1 cellular context compared by ENCODE assay signal in the genomic region with DNA sequence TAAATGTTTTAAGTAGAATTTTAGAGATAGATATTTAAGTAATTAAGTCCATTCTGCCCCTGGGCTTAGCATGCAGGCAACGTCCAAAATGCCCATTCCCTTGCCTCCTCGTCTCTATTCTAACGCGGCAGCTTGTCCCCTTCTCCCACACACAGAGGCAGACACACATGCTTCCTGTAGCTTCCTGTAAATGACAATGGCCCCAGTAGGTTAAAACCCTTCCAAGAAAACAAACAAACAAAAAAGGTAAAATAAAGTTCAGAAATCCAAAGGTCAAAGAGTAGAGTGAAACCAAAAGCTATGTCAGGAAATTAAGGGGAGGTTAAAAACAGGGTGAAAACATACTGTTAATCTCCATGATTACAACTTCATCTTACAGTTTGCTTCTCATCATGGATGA.
TF ChIP-seq lines count a peak whose summit lies in the region.

No MANE protein-coding gene starts in this region.

TF ChIP-seq in HepG2, 621 proteins besides CTCF, POLR2A, EP300 and RAD21 (continued from another document):
- TF ChIP-seq, protein P1, sequence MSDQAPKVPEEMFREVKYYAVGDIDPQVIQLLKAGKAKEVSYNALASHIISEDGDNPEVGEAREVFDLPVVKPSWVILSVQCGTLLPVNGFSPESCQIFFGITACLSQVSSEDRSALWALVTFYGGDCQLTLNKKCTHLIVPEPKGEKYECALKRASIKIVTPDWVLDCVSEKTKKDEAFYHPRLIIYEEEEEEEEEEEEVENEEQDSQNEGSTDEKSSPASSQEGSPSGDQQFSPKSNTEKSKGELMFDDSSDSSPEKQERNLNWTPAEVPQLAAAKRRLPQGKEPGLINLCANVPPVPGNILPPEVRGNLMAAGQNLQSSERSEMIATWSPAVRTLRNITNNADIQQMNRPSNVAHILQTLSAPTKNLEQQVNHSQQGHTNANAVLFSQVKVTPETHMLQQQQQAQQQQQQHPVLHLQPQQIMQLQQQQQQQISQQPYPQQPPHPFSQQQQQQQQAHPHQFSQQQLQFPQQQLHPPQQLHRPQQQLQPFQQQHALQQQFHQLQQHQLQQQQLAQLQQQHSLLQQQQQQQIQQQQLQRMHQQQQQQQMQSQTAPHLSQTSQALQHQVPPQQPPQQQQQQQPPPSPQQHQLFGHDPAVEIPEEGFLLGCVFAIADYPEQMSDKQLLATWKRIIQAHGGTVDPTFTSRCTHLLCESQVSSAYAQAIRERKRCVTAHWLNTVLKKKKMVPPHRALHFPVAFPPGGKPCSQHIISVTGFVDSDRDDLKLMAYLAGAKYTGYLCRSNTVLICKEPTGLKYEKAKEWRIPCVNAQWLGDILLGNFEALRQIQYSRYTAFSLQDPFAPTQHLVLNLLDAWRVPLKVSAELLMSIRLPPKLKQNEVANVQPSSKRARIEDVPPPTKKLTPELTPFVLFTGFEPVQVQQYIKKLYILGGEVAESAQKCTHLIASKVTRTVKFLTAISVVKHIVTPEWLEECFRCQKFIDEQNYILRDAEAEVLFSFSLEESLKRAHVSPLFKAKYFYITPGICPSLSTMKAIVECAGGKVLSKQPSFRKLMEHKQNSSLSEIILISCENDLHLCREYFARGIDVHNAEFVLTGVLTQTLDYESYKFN (CRISPR knock-in tag; conservative IDR thresholded peaks at IDR 0.05): 0 out of 2 replicates have a peak, but pooled peaks have one; percentile 16
- TF ChIP-seq, protein P2, sequence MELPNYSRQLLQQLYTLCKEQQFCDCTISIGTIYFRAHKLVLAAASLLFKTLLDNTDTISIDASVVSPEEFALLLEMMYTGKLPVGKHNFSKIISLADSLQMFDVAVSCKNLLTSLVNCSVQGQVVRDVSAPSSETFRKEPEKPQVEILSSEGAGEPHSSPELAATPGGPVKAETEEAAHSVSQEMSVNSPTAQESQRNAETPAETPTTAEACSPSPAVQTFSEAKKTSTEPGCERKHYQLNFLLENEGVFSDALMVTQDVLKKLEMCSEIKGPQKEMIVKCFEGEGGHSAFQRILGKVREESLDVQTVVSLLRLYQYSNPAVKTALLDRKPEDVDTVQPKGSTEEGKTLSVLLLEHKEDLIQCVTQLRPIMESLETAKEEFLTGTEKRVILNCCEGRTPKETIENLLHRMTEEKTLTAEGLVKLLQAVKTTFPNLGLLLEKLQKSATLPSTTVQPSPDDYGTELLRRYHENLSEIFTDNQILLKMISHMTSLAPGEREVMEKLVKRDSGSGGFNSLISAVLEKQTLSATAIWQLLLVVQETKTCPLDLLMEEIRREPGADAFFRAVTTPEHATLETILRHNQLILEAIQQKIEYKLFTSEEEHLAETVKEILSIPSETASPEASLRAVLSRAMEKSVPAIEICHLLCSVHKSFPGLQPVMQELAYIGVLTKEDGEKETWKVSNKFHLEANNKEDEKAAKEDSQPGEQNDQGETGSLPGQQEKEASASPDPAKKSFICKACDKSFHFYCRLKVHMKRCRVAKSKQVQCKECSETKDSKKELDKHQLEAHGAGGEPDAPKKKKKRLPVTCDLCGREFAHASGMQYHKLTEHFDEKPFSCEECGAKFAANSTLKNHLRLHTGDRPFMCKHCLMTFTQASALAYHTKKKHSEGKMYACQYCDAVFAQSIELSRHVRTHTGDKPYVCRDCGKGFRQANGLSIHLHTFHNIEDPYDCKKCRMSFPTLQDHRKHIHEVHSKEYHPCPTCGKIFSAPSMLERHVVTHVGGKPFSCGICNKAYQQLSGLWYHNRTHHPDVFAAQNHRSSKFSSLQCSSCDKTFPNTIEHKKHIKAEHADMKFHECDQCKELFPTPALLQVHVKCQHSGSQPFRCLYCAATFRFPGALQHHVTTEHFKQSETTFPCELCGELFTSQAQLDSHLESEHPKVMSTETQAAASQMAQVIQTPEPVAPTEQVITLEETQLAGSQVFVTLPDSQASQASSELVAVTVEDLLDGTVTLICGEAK (IDR thresholded peaks at IDR 0.05): peak; percentile 42; the same call in 1 of the 2 replicates
- TF ChIP-seq, protein P2 (CRISPR knock-in tag; IDR thresholded peaks at IDR 0.05): peak; percentile 61; the same call in 1 of the 2 replicates
- peak in 1 of 2 experiments; percentile 30; a peak in 1 of 4 replicates for TF ChIP-seq NR2F1 (CRISPR knock-in tag; IDR thresholded peaks at IDR 0.05)
- no peak for TF ChIP-seq GABPA (IDR thresholded peaks at IDR 0.05; ENCODE audit: low read depth, low read length)
- TF ChIP-seq GABPA (CRISPR knock-in tag; IDR thresholded peaks at IDR 0.05; ENCODE audit: low read depth): peak; percentile 9; the same call in 1 of the 2 replicates
- peak; percentile 83 for TF ChIP-seq RARA (CRISPR knock-in tag; IDR thresholded peaks at IDR 0.05)
TF ChIP-seq in HepG2: peak in this region for 5.
